ENCODE assay signal across 8 cellular contexts in genomic region chrX:139739138-139739537, GRCh38. TPM values are rescaled to one million over a fixed set of nuclear protein-coding genes. Genes with fewer than 3 reads are reported as not detected.
A peak's percentile ranks its signal among the peaks of the same experiment; 100 is the strongest.
DNase-seq lines count a peak whose midpoint lies in the region; ATAC-seq and TF ChIP-seq lines count a peak whose summit lies in the region.

No MANE protein-coding gene starts in this region.

- TF ChIP-seq CTCF in natural killer cell (IDR thresholded peaks at IDR 0.05) = no peak

- peak overlapping the region; percentile 53 for H3K27ac ChIP-seq in SJCRH30

- H3K27me3 ChIP-seq in SJCRH30 = no peaks in the 10 kb centered on the region

- no peaks in the 10 kb centered on the region for H3K9me3 Mint-ChIP-seq in natural killer cell

- H3K4me1 Mint-ChIP-seq in natural killer cell = peaks cover 34 to 41% of the 10 kb centered on the region in 2 donors

- H3K9me3 ChIP-seq in SJCRH30 (replicated peaks) = no peaks in the 10 kb centered on the region

- ATAC-seq in HG02798 (IDR thresholded peaks at IDR 0.05; ENCODE audit: poor library complexity, unreplicated experiment) (peak; percentile 98), natural killer cell (peak; percentile 84 to 92 (median 88)), left cardiac atrium (no peak)

- H3K4me3 ChIP-seq in SJCRH30 = no peak overlapping the region

- peak; percentile 4 for DNase-seq in NK-92 treated with Interleukin-12 subunit alpha and Interleukin-12 subunit beta, amount 100 ng/mL, for 24 hours (lab: John Stamatoyannopoulos, UW)
- DNase-seq in NK-92 (lab: John Stamatoyannopoulos, UW; ENCODE audit: unreplicated experiment) = no peak
- DNase-seq in SJCRH30 = peak; percentile 19 to 42
- DNase-seq in natural killer cell = peak; percentile 26
- DNase-seq in left cardiac atrium = no peak
- no peak for DNase-seq in NCI-H774 (lab: John Stamatoyannopoulos, UW)
- no peak for DNase-seq in COLO668 (lab: John Stamatoyannopoulos, UW; ENCODE audit: unreplicated experiment)

- no peaks in the 10 kb centered on the region for H3K36me3 Mint-ChIP-seq in natural killer cell

- peak overlapping the region; percentile 76 for H3K4me3 Mint-ChIP-seq in natural killer cell

- peak overlapping the region; percentile 85 to 88 for H3K27ac Mint-ChIP-seq in natural killer cell

- no peaks in the 10 kb centered on the region for H3K27me3 Mint-ChIP-seq in natural killer cell (ENCODE audit: low read depth in 2 of 2)

- intact Hi-C loops in natural killer cell (cut with micrococcal nuclease) = loop anchor here (1.0 kb wide), 1 partner anchor 27 kb away; no protein-coding TSS in a partner anchor
- intact Hi-C loops in left cardiac atrium (cut with DNase I) = no loop called here

- H3K36me3 ChIP-seq in SJCRH30 = no peaks in the 10 kb centered on the region; the same call in none of the 2 replicates

- H3K4me1 ChIP-seq in SJCRH30 = peaks cover 11% of the 10 kb centered on the region

RNA-seq across cellular contexts. Expression of gene MCF2, which starts 31.2 kb away (rescaled TPM):
- total RNA-seq in SJCRH30 (2014; rRNA removed; shearing (Covaris generic)) = 0.16 and 0.20 TPM in 2 replicates
- 1 to 10 TPM; 2.7 to 4.0 (median 3.1) TPM for total RNA-seq in natural killer cell
- 1 to 10 TPM in 1 of 2 donors, under 1 TPM in 1; 0.24 to 1.1 TPM for total RNA-seq in left cardiac atrium

Comparison
In these comparisons a context has a peak if more than half of its experiments do, and no peak if none do; other contexts are left out.
1. DNase-seq: peak in NK-92 treated with Interleukin-12 subunit alpha and Interleukin-12 subunit beta, amount 100 ng/mL, for 24 hours (single experiment), SJCRH30 (2 of 2) and natural killer cell (single experiment); none in NK-92 (single experiment), left cardiac atrium (single experiment), NCI-H774 (single experiment) and COLO668 (single experiment).
2. ATAC-seq: peak in HG02798 (single experiment) and natural killer cell (3 of 3); none in left cardiac atrium (0 of 2).